ENCODE assay signal across 35 cellular contexts in the genomic region with DNA sequence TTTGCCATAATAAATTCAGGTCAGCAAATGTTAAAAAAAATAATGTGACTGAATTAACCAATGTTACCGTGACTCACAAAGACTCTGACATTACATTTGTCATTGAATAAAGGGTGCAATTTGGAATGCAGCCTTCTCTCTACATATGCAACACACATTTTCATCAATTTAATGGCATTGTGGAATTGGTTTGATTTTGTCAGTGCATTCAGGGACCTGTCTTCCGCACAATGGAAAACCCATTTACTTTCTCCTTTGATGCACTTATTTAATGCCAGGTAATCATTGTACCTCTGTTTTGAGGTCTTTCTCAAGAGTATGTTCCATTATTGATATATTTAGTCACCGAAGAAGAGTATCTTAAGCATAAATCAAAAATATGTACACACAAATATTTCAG.
"Had no signal": no experiment of that assay in that cellular context is flagged by ENCODE, and none has a peak within 500 bp of the region (broad histone marks: within the 10 kb centered on the region; RNA-seq: fewer than 3 reads in every experiment).

No MANE protein-coding gene starts in this region.

- DNase-seq: Karpas-422, Kasumi-1, MG63, MM.1S, MV-4-11, NCI-H1048, NCI-H1092, NCI-H1092 treated with DMSO at 0.1 percent for 48 hours, NCI-H1105, NCI-H1105 treated with DMSO at 0.1 percent for 48 hours, NCI-H1417, NCI-H1417 treated with DMSO at 0.1 percent for 48 hours, NCI-H1436, NCI-H1436 treated with DMSO at 0.1 percent for 48 hours, NCI-H146, NCI-H1694, NCI-H1694 treated with DMSO at 0.1 percent for 48 hours, NCI-H187, NCI-H187 treated with DMSO at 0.1 percent for 48 hours, NCI-H1930, NCI-H2029, NCI-H2029 treated with DMSO at 0.1 percent for 48 hours, NCI-H2081, NCI-H2107, NCI-H2171, NCI-H2171 treated with DMSO at 0.1 percent for 48 hours, NCI-H2227 treated with DMSO at 0.1 percent for 48 hours, NCI-H226, NCI-H345, NCI-H446, NCI-H446 treated with DMSO at 0.1 percent for 48 hours, NCI-H510A, NCI-H510A treated with DMSO at 0.1 percent for 48 hours, NCI-H524, NCI-H524 treated with DMSO at 0.1 percent for 48 hours had no signal

- H3K36me3 ChIP-seq: MG63 had no signal

- H3K9me3 ChIP-seq: MG63 had no signal

- H3K27me3 ChIP-seq: MG63 had no signal

- H3K4me3 ChIP-seq: MG63 had no signal
